Comparison of ENCODE assay signal across 10 cellular contexts in genomic region chr17:40130352-40131042, GRCh38. TPM values are rescaled to one million over a fixed set of nuclear protein-coding genes. Genes with fewer than 3 reads are reported as not detected.
DNase-seq lines count a peak whose midpoint lies in the region; ATAC-seq and TF ChIP-seq lines count a peak whose summit lies in the region.
"Had no signal": no experiment of that assay in that cellular context is flagged by ENCODE, and none has a peak within 500 bp of the region (broad histone marks: within the 10 kb centered on the region; RNA-seq: fewer than 3 reads in every experiment).

No MANE protein-coding gene starts in this region.

- CTCF ChIA-PET in activated naive CD4-positive, alpha-beta T cell treated with anti-CD3 and anti-CD28 coated beads, Interleukin-2, amount 10 ng/mL, durations not matched to agents 7 days and 5 days (lab: Charles Lee) = interaction anchor here (1.0 to 1.4 kb wide), 2 partner anchors 17 to 38 kb away, joined by 3 to 4 read pairs; no protein-coding TSS in a partner anchor
- CTCF ChIA-PET in activated CD8-positive, alpha-beta memory T cell treated with anti-CD3 and anti-CD28 coated beads, Interleukin-2, amount 10 ng/mL, durations not matched to agents 7 days and 5 days (lab: Charles Lee) = interaction anchor here (1.1 kb wide), 2 partner anchors 19 to 104 kb away, joined by 3 read pairs; no protein-coding TSS in a partner anchor

- H3K9me3 ChIP-seq in right atrium auricular region = no peaks in the 10 kb centered on the region

- H3K36me3 ChIP-seq in right atrium auricular region = peaks cover 90% of the 10 kb centered on the region

- H3K4me1 ChIP-seq in right atrium auricular region = peaks cover 0 to 1% of the 10 kb centered on the region in 2 donors

- H3K4me3 Mint-ChIP-seq in dendritic cell treated with granulocyte-macrophage colony-stimulating factor and Interleukin-4, amounts not matched to agents 40 ng/mL and 50 ng/mL, for 4 days = no peak overlapping the region
- no peak overlapping the region for H3K4me3 Mint-ChIP-seq in mesothelial cell of epicardium
- no peak overlapping the region for H3K4me3 Mint-ChIP-seq in activated naive CD4-positive, alpha-beta T cell treated with anti-CD3 and anti-CD28 coated beads, Interleukin-2, amount 10 ng/mL, durations not matched to agents 7 days and 5 days
- no peak overlapping the region for H3K4me3 Mint-ChIP-seq in activated CD8-positive, alpha-beta memory T cell treated with anti-CD3 and anti-CD28 coated beads, Interleukin-2, amount 10 ng/mL, durations not matched to agents 7 days and 5 days

- no peaks in the 10 kb centered on the region for H3K27me3 ChIP-seq in right atrium auricular region

- intact Hi-C loops in Right ventricle myocardium superior (cut with DNase I) = no loop called here
- intact Hi-C loops in dendritic cell treated with granulocyte-macrophage colony-stimulating factor and Interleukin-4, amounts not matched to agents 40 ng/mL and 50 ng/mL, for 4 days (cut with micrococcal nuclease) = no loop called here

- no peak overlapping the region for H3K27ac ChIP-seq in right atrium auricular region

- H3K27me3 Mint-ChIP-seq in dendritic cell treated with granulocyte-macrophage colony-stimulating factor and Interleukin-4, amounts not matched to agents 40 ng/mL and 50 ng/mL, for 4 days = no peaks in the 10 kb centered on the region
- H3K27me3 Mint-ChIP-seq in mesothelial cell of epicardium (ENCODE audit: low read depth) = no peaks in the 10 kb centered on the region
- no peaks in the 10 kb centered on the region for H3K27me3 Mint-ChIP-seq in activated naive CD4-positive, alpha-beta T cell treated with anti-CD3 and anti-CD28 coated beads, Interleukin-2, amount 10 ng/mL, durations not matched to agents 7 days and 5 days
- H3K27me3 Mint-ChIP-seq in activated CD8-positive, alpha-beta memory T cell treated with anti-CD3 and anti-CD28 coated beads, Interleukin-2, amount 10 ng/mL, durations not matched to agents 7 days and 5 days = no peaks in the 10 kb centered on the region

- H3K36me3 Mint-ChIP-seq in dendritic cell treated with granulocyte-macrophage colony-stimulating factor and Interleukin-4, amounts not matched to agents 40 ng/mL and 50 ng/mL, for 4 days (ENCODE audit: low read depth) = peaks cover 97% of the 10 kb centered on the region
- peaks cover 74% of the 10 kb centered on the region for H3K36me3 Mint-ChIP-seq in mesothelial cell of epicardium
- peaks cover 74% of the 10 kb centered on the region for H3K36me3 Mint-ChIP-seq in activated naive CD4-positive, alpha-beta T cell treated with anti-CD3 and anti-CD28 coated beads, Interleukin-2, amount 10 ng/mL, durations not matched to agents 7 days and 5 days
- peaks cover 77% of the 10 kb centered on the region for H3K36me3 Mint-ChIP-seq in activated CD8-positive, alpha-beta memory T cell treated with anti-CD3 and anti-CD28 coated beads, Interleukin-2, amount 10 ng/mL, durations not matched to agents 7 days and 5 days

- peak overlapping the region; percentile 66 for H3K27ac Mint-ChIP-seq in dendritic cell treated with granulocyte-macrophage colony-stimulating factor and Interleukin-4, amounts not matched to agents 40 ng/mL and 50 ng/mL, for 4 days
- H3K27ac Mint-ChIP-seq in mesothelial cell of epicardium = peak overlapping the region; percentile 5
- no peak overlapping the region for H3K27ac Mint-ChIP-seq in activated naive CD4-positive, alpha-beta T cell treated with anti-CD3 and anti-CD28 coated beads, Interleukin-2, amount 10 ng/mL, durations not matched to agents 7 days and 5 days
- no peak overlapping the region for H3K27ac Mint-ChIP-seq in activated CD8-positive, alpha-beta memory T cell treated with anti-CD3 and anti-CD28 coated beads, Interleukin-2, amount 10 ng/mL, durations not matched to agents 7 days and 5 days

- no peaks in the 10 kb centered on the region for H3K9me3 Mint-ChIP-seq in dendritic cell treated with granulocyte-macrophage colony-stimulating factor and Interleukin-4, amounts not matched to agents 40 ng/mL and 50 ng/mL, for 4 days
- no peaks in the 10 kb centered on the region for H3K9me3 Mint-ChIP-seq in mesothelial cell of epicardium
- H3K9me3 Mint-ChIP-seq in activated naive CD4-positive, alpha-beta T cell treated with anti-CD3 and anti-CD28 coated beads, Interleukin-2, amount 10 ng/mL, durations not matched to agents 7 days and 5 days = no peaks in the 10 kb centered on the region
- no peaks in the 10 kb centered on the region for H3K9me3 Mint-ChIP-seq in activated CD8-positive, alpha-beta memory T cell treated with anti-CD3 and anti-CD28 coated beads, Interleukin-2, amount 10 ng/mL, durations not matched to agents 7 days and 5 days (ENCODE audit: low read depth)

- no peak overlapping the region for H3K4me3 ChIP-seq in right atrium auricular region
- H3K4me3 ChIP-seq: skin epidermis had no signal

- DNase-seq in Right ventricle myocardium superior = no peak
- DNase-seq in right atrium auricular region (ENCODE audit: low spot score) = no peak
- DNase-seq in mesothelial cell of epicardium (ENCODE audit: low spot score in 2 of 2, unreplicated experiment in 2 of 2) = no peak
- DNase-seq in NCI-H446 (lab: John Stamatoyannopoulos, UW) = no peak
- no peak for DNase-seq in activated naive CD4-positive, alpha-beta T cell treated with anti-CD3 and anti-CD28 coated beads, Interleukin-2, amount 10 ng/mL, durations not matched to agents 7 days and 5 days
- no peak for DNase-seq in activated CD8-positive, alpha-beta memory T cell treated with anti-CD3 and anti-CD28 coated beads, Interleukin-2, amount 10 ng/mL, durations not matched to agents 7 days and 5 days
- DNase-seq: dermis blood vessel endothelial cell had no signal

- H3K4me1 Mint-ChIP-seq in dendritic cell treated with granulocyte-macrophage colony-stimulating factor and Interleukin-4, amounts not matched to agents 40 ng/mL and 50 ng/mL, for 4 days (ENCODE audit: low read depth) = peaks cover 42% of the 10 kb centered on the region
- H3K4me1 Mint-ChIP-seq in mesothelial cell of epicardium = no peaks in the 10 kb centered on the region
- peaks cover 9% of the 10 kb centered on the region for H3K4me1 Mint-ChIP-seq in activated naive CD4-positive, alpha-beta T cell treated with anti-CD3 and anti-CD28 coated beads, Interleukin-2, amount 10 ng/mL, durations not matched to agents 7 days and 5 days
- H3K4me1 Mint-ChIP-seq in activated CD8-positive, alpha-beta memory T cell treated with anti-CD3 and anti-CD28 coated beads, Interleukin-2, amount 10 ng/mL, durations not matched to agents 7 days and 5 days = peaks cover 8% of the 10 kb centered on the region

- TF ChIP-seq CTCF in right atrium auricular region (IDR thresholded peaks at IDR 0.05) = no peak
- no peak for TF ChIP-seq CTCF in mesothelial cell of epicardium (IDR thresholded peaks at IDR 0.05; ENCODE audit: unreplicated experiment)

- ATAC-seq in Right ventricle myocardium superior (ENCODE audit: poor library complexity) (peak; percentile 35), HG03342 (IDR thresholded peaks at IDR 0.05; ENCODE audit: unreplicated experiment) (no peak)
- ATAC-seq in activated CD8-positive, alpha-beta memory T cell treated with anti-CD3 and anti-CD28 coated beads, Interleukin-2, amount 10 ng/mL, durations not matched to agents 7 days and 5 days = no peak

RNA-seq across cellular contexts. Expression of gene MSL1, which starts 8.7 kb away (rescaled TPM):
- total RNA-seq in Right ventricle myocardium superior (46.8 TPM), right atrium auricular region (10 to 100 TPM; 42.2 to 52.5 TPM), mesothelial cell of epicardium (132 to 139 TPM (median 135 TPM) in 3 replicates)
- 10 to 100 TPM; 91.4 to 94.7 TPM for total RNA-seq in activated CD8-positive, alpha-beta memory T cell treated with anti-CD3 and anti-CD28 coated beads, Interleukin-2, amount 10 ng/mL, durations not matched to agents 7 days and 5 days

RNA-seq across cellular contexts. Expression of gene CASC3, which starts 9.8 kb away (rescaled TPM):
- 45.9 TPM for total RNA-seq in Right ventricle myocardium superior
- 10 to 100 TPM; 26.0 to 35.5 TPM for total RNA-seq in right atrium auricular region
- 103 to 107 TPM (median 107 TPM) in 3 replicates for total RNA-seq in mesothelial cell of epicardium
- total RNA-seq in activated CD8-positive, alpha-beta memory T cell treated with anti-CD3 and anti-CD28 coated beads, Interleukin-2, amount 10 ng/mL, durations not matched to agents 7 days and 5 days = 10 to 100 TPM; 89.8 to 90.5 TPM

RNA-seq across cellular contexts. Expression of gene NR1D1, which starts 30.1 kb away (rescaled TPM):
- total RNA-seq in Right ventricle myocardium superior (21.1 TPM), right atrium auricular region (1 to 10 TPM; 8.3 to 9.9 TPM), mesothelial cell of epicardium (2.4 to 2.6 TPM (median 2.6 TPM) in 3 replicates)
- total RNA-seq in activated CD8-positive, alpha-beta memory T cell treated with anti-CD3 and anti-CD28 coated beads, Interleukin-2, amount 10 ng/mL, durations not matched to agents 7 days and 5 days = 1 to 10 TPM; 3.3 to 4.8 TPM

RNA-seq across cellular contexts. Expression of gene RAPGEFL1, which starts 46.8 kb away (rescaled TPM):
- 2.7 TPM for total RNA-seq in Right ventricle myocardium superior
- total RNA-seq in right atrium auricular region = 1 to 10 TPM; 1.6 to 2.9 TPM
- total RNA-seq in mesothelial cell of epicardium = 23.1 to 28.2 TPM (median 23.8 TPM) in 3 replicates
- total RNA-seq in activated CD8-positive, alpha-beta memory T cell treated with anti-CD3 and anti-CD28 coated beads, Interleukin-2, amount 10 ng/mL, durations not matched to agents 7 days and 5 days = 1 to 10 TPM; 4.4 to 4.6 TPM

Comparison
In these comparisons a context has a peak if more than half of its experiments do, and no peak if none do; other contexts are left out.
1. H3K27ac Mint-ChIP-seq: peak in dendritic cell treated with granulocyte-macrophage colony-stimulating factor and Interleukin-4, amounts not matched to agents 40 ng/mL and 50 ng/mL, for 4 days (single experiment) and mesothelial cell of epicardium (single experiment); none in activated naive CD4-positive, alpha-beta T cell treated with anti-CD3 and anti-CD28 coated beads, Interleukin-2, amount 10 ng/mL, durations not matched to agents 7 days and 5 days (single experiment) and activated CD8-positive, alpha-beta memory T cell treated with anti-CD3 and anti-CD28 coated beads, Interleukin-2, amount 10 ng/mL, durations not matched to agents 7 days and 5 days (single experiment).